ENCODE assay signal across 27 cellular contexts in the genomic region with DNA sequence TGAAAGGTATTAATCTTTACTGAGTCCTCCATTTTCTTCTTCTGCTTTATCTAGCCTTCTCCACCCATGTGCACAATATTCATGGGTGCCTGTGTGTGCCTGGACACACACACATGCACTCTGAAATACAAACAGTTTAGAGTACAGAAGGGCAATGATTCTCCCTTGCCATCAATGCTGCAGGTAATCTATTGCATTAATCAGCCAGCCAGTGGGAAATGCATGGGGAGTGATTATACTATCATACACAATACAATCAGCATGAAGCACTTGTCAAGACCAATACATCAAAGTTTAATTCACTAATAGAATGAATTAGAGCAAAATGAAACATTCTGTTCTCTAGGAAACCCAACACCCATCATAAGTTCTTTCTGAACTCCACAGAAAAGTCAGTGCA.
DNase-seq lines count a peak whose midpoint lies in the region; ATAC-seq and TF ChIP-seq lines count a peak whose summit lies in the region.
"Had no signal": no experiment of that assay in that cellular context is flagged by ENCODE, and none has a peak within 500 bp of the region (broad histone marks: within the 10 kb centered on the region; RNA-seq: fewer than 3 reads in every experiment).

No MANE protein-coding gene starts in this region.

- H3K36me3 Mint-ChIP-seq in T-helper 17 cell (ENCODE audit: low read depth): peaks cover 4% of the 10 kb centered on the region
- H3K36me3 Mint-ChIP-seq in activated CD4-positive, alpha-beta T cell treated with anti-CD3 and anti-CD28 coated beads for 36 hours (ENCODE audit: low read depth): peaks cover 8% of the 10 kb centered on the region

- RAD21 ChIA-PET in HCT116 (lab: Charles Lee; ENCODE audit: low non-redundant PET in 1 of 2, low total read pairs in 2 of 2, uncharacterized antibody in 2 of 2, unreplicated experiment in 2 of 2): no interaction called here

- H3K4me1 ChIP-seq in A673 (ENCODE audit: insufficient read depth, low read length, poor library complexity, severe bottlenecking) (peaks cover 46% of the 10 kb centered on the region), HCT116 (ENCODE audit: control insufficient read depth in 1 of 2, insufficient read depth in 2 of 2, low read length in 2 of 2) (no peaks in the 10 kb centered on the region), psoas muscle (no peaks in the 10 kb centered on the region)
- H3K4me1 ChIP-seq: A549, Caco-2, HAP-1, SJSA1 had no signal

- no peak overlapping the region for H3K9ac ChIP-seq in HCT116 (ENCODE audit: low read length)

- DNase-seq in A673 (ENCODE audit: low spot score) (peak; percentile 34), HCT116 (ENCODE audit: low read depth, low spot score) (no peak), SK-N-DZ (ENCODE audit: low spot score) (peak; percentile 32), left kidney (ENCODE audit: low read depth, low spot score) (peak; percentile 27), T-helper 17 cell (no peak), psoas muscle (no peak)
- no peak for DNase-seq in activated CD4-positive, alpha-beta T cell treated with anti-CD3 and anti-CD28 coated beads for 36 hours
- DNase-seq: Caco-2; CD8-positive, alpha-beta T cell; GOT3; Kasumi-1; NCI-H1092 treated with DMSO at 0.1 percent for 48 hours; NCI-H1694; NCI-H2029 treated with DMSO at 0.1 percent for 48 hours; NCI-H2171; NCI-H226; NCI-H510A treated with DMSO at 0.1 percent for 48 hours; Right ventricle myocardium superior; RPMI8226; SW 1271; T-helper 2 cell had no signal

- H3K27me3 Mint-ChIP-seq in T-helper 17 cell: no peaks in the 10 kb centered on the region
- no peaks in the 10 kb centered on the region for H3K27me3 Mint-ChIP-seq in activated CD4-positive, alpha-beta T cell treated with anti-CD3 and anti-CD28 coated beads for 36 hours

- H3K9me3 Mint-ChIP-seq in activated CD4-positive, alpha-beta T cell treated with anti-CD3 and anti-CD28 coated beads for 36 hours (ENCODE audit: low read depth): peaks cover under 1% of the 10 kb centered on the region
- H3K9me3 Mint-ChIP-seq: CD8-positive, alpha-beta T cell had no signal

- H3K4me2 ChIP-seq in HCT116 (ENCODE audit: low read length): no peak overlapping the region
- H3K4me2 ChIP-seq: A549 had no signal

- H3K27ac Mint-ChIP-seq in T-helper 17 cell: no peak overlapping the region
- no peak overlapping the region for H3K27ac Mint-ChIP-seq in activated CD4-positive, alpha-beta T cell treated with anti-CD3 and anti-CD28 coated beads for 36 hours
- H3K27ac Mint-ChIP-seq: CD8-positive, alpha-beta T cell had no signal

- intact Hi-C loops in A673 (cut with micrococcal nuclease; ENCODE audit: unreplicated experiment) (loop anchor here (10.0 kb wide), 1 partner anchor 169 kb away; the partner anchor contains the start of gene ZSWIM6), HCT116 (cut with micrococcal nuclease) (no loop called here), psoas muscle (cut with DNase I) (no loop called here)
- intact Hi-C loops in activated CD4-positive, alpha-beta T cell treated with anti-CD3 and anti-CD28 coated beads for 36 hours (cut with DNase I, micrococcal nuclease): no loop called here

- TF ChIP-seq POLR2A in HCT116 (IDR thresholded peaks at IDR 0.05; ENCODE audit: borderline replicate concordance, extremely low read depth, insufficient read depth, insufficient read length): no peak

- ATAC-seq in HCT116 (no peak), HG03442 (IDR thresholded peaks at IDR 0.05; ENCODE audit: unreplicated experiment) (no peak), T-helper 17 cell (no peak), psoas muscle (no peak)
- no peak for ATAC-seq in activated CD4-positive, alpha-beta T cell treated with anti-CD3 and anti-CD28 coated beads for 36 hours
- ATAC-seq: A549; CD8-positive, alpha-beta T cell; K562 had no signal

- H3K4me1 Mint-ChIP-seq in T-helper 17 cell: peaks cover 6% of the 10 kb centered on the region
- no peaks in the 10 kb centered on the region for H3K4me1 Mint-ChIP-seq in activated CD4-positive, alpha-beta T cell treated with anti-CD3 and anti-CD28 coated beads for 36 hours

- peak overlapping the region; percentile 69 for H3K27ac ChIP-seq in A673 (ENCODE audit: low read depth, low read length, poor library complexity, severe bottlenecking)
- H3K27ac ChIP-seq in HCT116 (ENCODE audit: low read depth, low read length): no peak overlapping the region
- H3K27ac ChIP-seq in psoas muscle: no peak overlapping the region
- H3K27ac ChIP-seq: A549, C4-2B, SJSA1 had no signal

- H3K9me2 ChIP-seq in HCT116 (ENCODE audit: insufficient read depth): no peaks in the 10 kb centered on the region

- H2AFZ ChIP-seq in HCT116 (ENCODE audit: low read depth, low read length, poor library complexity, severe bottlenecking): no peak overlapping the region

- CTCF ChIA-PET in A673 (lab: Charles Lee) (no interaction called here), HCT116 (lab: Charles Lee) (no interaction called here)
- CTCF ChIA-PET in activated CD4-positive, alpha-beta T cell treated with anti-CD3 and anti-CD28 coated beads for 36 hours (lab: Charles Lee): no interaction called here

- no peaks in the 10 kb centered on the region for H3K79me2 ChIP-seq in HCT116 (ENCODE audit: insufficient read depth, low read length)

- no peak overlapping the region for H3K4me3 Mint-ChIP-seq in T-helper 17 cell
- H3K4me3 Mint-ChIP-seq in activated CD4-positive, alpha-beta T cell treated with anti-CD3 and anti-CD28 coated beads for 36 hours: no peak overlapping the region
- H3K4me3 Mint-ChIP-seq: CD8-positive, alpha-beta T cell had no signal

- no peak overlapping the region for H3K4me3 ChIP-seq in A673 (ENCODE audit: low read depth, low read length, poor library complexity, severe bottlenecking)
- H3K4me3 ChIP-seq in HCT116 (replicated peaks in 1 of 2; ENCODE audit: low read depth in 1 of 2, low read length in 2 of 2): no peak overlapping the region
- H3K4me3 ChIP-seq in psoas muscle: no peak overlapping the region
- H3K4me3 ChIP-seq: A549, HAP-1, K562, SJSA1 had no signal

- no peaks in the 10 kb centered on the region for H4K20me1 ChIP-seq in HCT116 (ENCODE audit: insufficient read depth)

- peaks cover 8% of the 10 kb centered on the region for H3K36me3 ChIP-seq in A673 (ENCODE audit: insufficient read depth, low read length, poor library complexity, severe bottlenecking)
- no peaks in the 10 kb centered on the region for H3K36me3 ChIP-seq in HCT116 (ENCODE audit: control insufficient read depth in 1 of 2, insufficient read depth in 2 of 2, low read length in 2 of 2)
- no peaks in the 10 kb centered on the region for H3K36me3 ChIP-seq in psoas muscle (ENCODE audit: insufficient read depth in 1 of 2, low read depth in 1 of 2)
- H3K36me3 ChIP-seq: HAP-1 had no signal

- H3K27me3 ChIP-seq in A673 (replicated peaks; ENCODE audit: insufficient read depth, low read depth, low read length, poor library complexity): no peaks in the 10 kb centered on the region
- H3K27me3 ChIP-seq in HCT116 (ENCODE audit: insufficient read depth, low read length): no peaks in the 10 kb centered on the region
- H3K27me3 ChIP-seq in psoas muscle (ENCODE audit: insufficient read depth in 3 of 3, low read length in 2 of 3): no peaks in the 10 kb centered on the region
- H3K27me3 ChIP-seq: SJSA1 had no signal

- no peaks in the 10 kb centered on the region for H3K9me3 ChIP-seq in A673 (ENCODE audit: low read depth, low read length, poor library complexity, severe bottlenecking)
- H3K9me3 ChIP-seq in HCT116 (ENCODE audit: control insufficient read depth in 1 of 2, insufficient read depth in 1 of 2, low read depth in 1 of 2, low read length in 2 of 2): no peaks in the 10 kb centered on the region
- no peaks in the 10 kb centered on the region for H3K9me3 ChIP-seq in T-helper 17 cell (ENCODE audit: control insufficient read depth, low read length, poor library complexity, severe bottlenecking)
- H3K9me3 ChIP-seq in psoas muscle: no peaks in the 10 kb centered on the region
- H3K9me3 ChIP-seq: A549, Caco-2, HAP-1, SJSA1 had no signal

- no TSS peak for BruUV-seq in A673 (replicated peaks; lab: Mats Ljungman, UMichigan)
- BruUV-seq in HCT116 (replicated peaks; lab: Mats Ljungman, UMichigan): TSS peak; percentile 20

- POLR2A ChIA-PET in A673 (lab: Charles Lee; ENCODE audit: low non-redundant PET) (no interaction called here), HCT116 (lab: Charles Lee) (no interaction called here)
- POLR2A ChIA-PET in activated CD4-positive, alpha-beta T cell treated with anti-CD3 and anti-CD28 coated beads for 36 hours (lab: Charles Lee): no interaction called here

- TF ChIP-seq CTCF in A673 (conservative IDR thresholded peaks at IDR 0.05; ENCODE audit: low read depth, low read length) (no peak), HCT116 (IDR thresholded peaks at IDR 0.05 in 2 of 3, conservative IDR thresholded peaks at IDR 0.05 in 1 of 3; ENCODE audit: borderline replicate concordance in 1 of 3, insufficient read depth in 1 of 3, low read depth in 2 of 3, low read length in 2 of 3) (no peak), psoas muscle (IDR thresholded peaks at IDR 0.05) (no peak)

- no peak for TF ChIP-seq RAD21 in HCT116 (IDR thresholded peaks at IDR 0.05; ENCODE audit: low read depth)

TF ChIP-seq in HCT116, 20 proteins besides CTCF, POLR2A, EP300 and RAD21:
- no peak for TF ChIP-seq ELF1 (IDR thresholded peaks at IDR 0.05; ENCODE audit: borderline replicate concordance, low read depth)
- no peak for TF ChIP-seq TCF7L2 (IDR thresholded peaks at IDR 0.05; ENCODE audit: borderline replicate concordance, extremely low read depth, insufficient read depth, insufficient read length)
- TF ChIP-seq, protein P1, sequence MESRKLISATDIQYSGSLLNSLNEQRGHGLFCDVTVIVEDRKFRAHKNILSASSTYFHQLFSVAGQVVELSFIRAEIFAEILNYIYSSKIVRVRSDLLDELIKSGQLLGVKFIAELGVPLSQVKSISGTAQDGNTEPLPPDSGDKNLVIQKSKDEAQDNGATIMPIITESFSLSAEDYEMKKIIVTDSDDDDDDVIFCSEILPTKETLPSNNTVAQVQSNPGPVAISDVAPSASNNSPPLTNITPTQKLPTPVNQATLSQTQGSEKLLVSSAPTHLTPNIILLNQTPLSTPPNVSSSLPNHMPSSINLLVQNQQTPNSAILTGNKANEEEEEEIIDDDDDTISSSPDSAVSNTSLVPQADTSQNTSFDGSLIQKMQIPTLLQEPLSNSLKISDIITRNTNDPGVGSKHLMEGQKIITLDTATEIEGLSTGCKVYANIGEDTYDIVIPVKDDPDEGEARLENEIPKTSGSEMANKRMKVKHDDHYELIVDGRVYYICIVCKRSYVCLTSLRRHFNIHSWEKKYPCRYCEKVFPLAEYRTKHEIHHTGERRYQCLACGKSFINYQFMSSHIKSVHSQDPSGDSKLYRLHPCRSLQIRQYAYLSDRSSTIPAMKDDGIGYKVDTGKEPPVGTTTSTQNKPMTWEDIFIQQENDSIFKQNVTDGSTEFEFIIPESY (IDR thresholded peaks at IDR 0.05; ENCODE audit: extremely low read depth, insufficient replicate concordance, low read length): no peak
- TF ChIP-seq POLR2AphosphoS5 (IDR thresholded peaks at IDR 0.05; ENCODE audit: low read depth, low read length): no peak
- no peak for TF ChIP-seq EGR1 (IDR thresholded peaks at IDR 0.05; ENCODE audit: low read depth)
- no peak for TF ChIP-seq ZNF274 (IDR thresholded peaks at IDR 0.05; ENCODE audit: low read depth, low read length)

Comparison
In these comparisons a context has a peak if more than half of its experiments do, and no peak if none do; other contexts are left out.
1. DNase-seq: peak in A673 (single experiment), SK-N-DZ (single experiment) and left kidney (single experiment); none in HCT116 (single experiment), T-helper 17 cell (0 of 3), activated CD4-positive, alpha-beta T cell treated with anti-CD3 and anti-CD28 coated beads for 36 hours (single experiment) and psoas muscle (0 of 2).